ENCODE assay signal across 9 cellular contexts in genomic region chr2:127576433-127577207, GRCh38. TPM values are rescaled to one million over a fixed set of nuclear protein-coding genes. Genes with fewer than 3 reads are reported as not detected.
DNase-seq lines count a peak whose midpoint lies in the region; ATAC-seq, FAIRE-seq and TF ChIP-seq lines count a peak whose summit lies in the region.
"Had no signal": no experiment of that assay in that cellular context is flagged by ENCODE, and none has a peak within 500 bp of the region (broad histone marks: within the 10 kb centered on the region; RNA-seq: fewer than 3 reads in every experiment).

No MANE protein-coding gene starts in this region.

- peak; percentile 93 for DNase-seq in HS-27A (ENCODE audit: low read depth)
- DNase-seq in cerebellar cortex (ENCODE audit: low spot score) = peak; percentile 10
- DNase-seq in left kidney (ENCODE audit: low read depth, low spot score) = peak; percentile 72
- peak in 33 of 49 donors; percentile 11 to 77 (median 58) for DNase-seq in substantia nigra (lab: John Stamatoyannopoulos, UW)
- DNase-seq in SHP77 treated with DMSO at 0.1 percent for 48 hours (lab: John Stamatoyannopoulos, UW) = no peak
- no peak for DNase-seq in GM12891 (ENCODE audit: insufficient read length, low spot score)
- DNase-seq in SKM-1 treated with dmso at 0.1 percent for 144 hours (lab: John Stamatoyannopoulos, UW; ENCODE audit: unreplicated experiment) = no peak
- DNase-seq: effector CD8-positive, alpha-beta T cell had no signal

- no peak overlapping the region for H3K27ac ChIP-seq in substantia nigra (ENCODE audit: low read depth, low read length, poor library complexity, severe bottlenecking)

- no peak for ATAC-seq in GM19351 (IDR thresholded peaks at IDR 0.05; ENCODE audit: unreplicated experiment)

- TF ChIP-seq POLR2A in GM12891 (IDR thresholded peaks at IDR 0.05; ENCODE audit: low read depth, low read length) = no peak

- no peak for FAIRE-seq in GM12891 (lab: Jason Lieb, UNC)

TF ChIP-seq in GM12891, 5 proteins besides CTCF, POLR2A, EP300 and RAD21:
- TF ChIP-seq POLR2AphosphoS5 (IDR thresholded peaks at IDR 0.05; ENCODE audit: low read depth, low read length) = no peak
- TF ChIP-seq POU2F2 (IDR thresholded peaks at IDR 0.05; ENCODE audit: low read depth, low read length) = no peak
- TF ChIP-seq TAF1 (IDR thresholded peaks at IDR 0.05; ENCODE audit: low read depth, low read length) = no peak
- no peak for TF ChIP-seq PAX5 (IDR thresholded peaks at IDR 0.05; ENCODE audit: insufficient read depth, low read length, severe bottlenecking)
- TF ChIP-seq SPI1 (IDR thresholded peaks at IDR 0.05; ENCODE audit: low read depth, low read length) = no peak

RNA-seq across cellular contexts. Expression of gene MYO7B, which starts 41.1 kb away (rescaled TPM):
- 5.1 TPM for polyA plus RNA-seq in GM12891 (2012; ENCODE audit: low read depth, missing spikeins)

RNA-seq across cellular contexts. Expression of gene IWS1, which starts 50.3 kb away (rescaled TPM):
- polyA plus RNA-seq in GM12891 (2012; ENCODE audit: low read depth, missing spikeins) = 34.0 TPM

Comparison
In these comparisons a context has a peak if more than half of its experiments do, and no peak if none do; other contexts are left out.
1. DNase-seq: peak in HS-27A (single experiment), cerebellar cortex (single experiment), left kidney (single experiment) and substantia nigra (33 of 49); none in SHP77 treated with DMSO at 0.1 percent for 48 hours (single experiment), GM12891 (single experiment) and SKM-1 treated with dmso at 0.1 percent for 144 hours (single experiment).